In the genomic region with DNA sequence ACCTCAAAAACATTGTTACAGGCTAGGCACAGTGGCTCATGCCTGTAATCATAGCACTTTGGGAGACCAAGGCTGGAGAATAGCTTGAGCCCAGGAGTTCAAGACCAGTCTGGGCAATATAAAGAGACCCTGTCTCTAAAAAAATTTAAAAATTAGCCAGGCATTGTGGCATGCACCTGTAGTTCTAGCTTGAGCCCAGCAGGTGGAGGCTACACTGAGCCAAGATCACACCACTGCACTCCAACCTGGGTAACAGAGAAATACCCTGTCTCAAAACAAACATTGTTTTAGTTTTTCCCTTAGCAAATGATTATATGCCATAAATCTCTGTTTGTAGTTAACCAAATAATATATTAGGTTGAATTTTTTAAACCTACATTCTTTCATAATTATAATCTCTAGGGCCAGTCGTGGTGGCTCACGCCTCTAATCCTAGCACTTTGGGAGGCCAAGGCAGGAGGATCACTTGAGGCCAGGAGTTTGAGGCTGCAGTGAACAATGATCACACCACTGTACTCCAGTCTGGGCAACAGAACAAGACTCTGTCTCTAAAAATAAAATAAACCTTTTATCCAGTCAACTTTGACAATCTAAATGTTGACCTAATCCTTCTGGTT, we compare ENCODE assay signal across 8 cellular contexts. TPM values are rescaled to one million over a fixed set of nuclear protein-coding genes. Genes with fewer than 3 reads are reported as not detected.
DNase-seq lines count a peak whose midpoint lies in the region; ATAC-seq, FAIRE-seq and TF ChIP-seq lines count a peak whose summit lies in the region.

No MANE protein-coding gene starts in this region.

- in situ Hi-C loops in ACHN (cut with HindIII; ENCODE audit: low pct_ligation_motif_present, low pct_unique_long_range_greater_than_20kb, low sequenced_read_pairs) = no loop called here

- no peaks in the 10 kb centered on the region for H3K9me3 Mint-ChIP-seq in activated CD8-positive, alpha-beta T cell treated with anti-CD3 and anti-CD28 coated beads, Interleukin-2, amount 10 ng/mL, durations not matched to agents 7 days and 5 days (ENCODE audit: insufficient read depth)
- H3K9me3 Mint-ChIP-seq in glutamatergic neuron (ENCODE audit: unreplicated experiment) = no peaks in the 10 kb centered on the region

- TF ChIP-seq POLR2A in GM12892 (IDR thresholded peaks at IDR 0.05; ENCODE audit: low read depth, low read length) = no peak

- H3K36me3 Mint-ChIP-seq in activated CD8-positive, alpha-beta T cell treated with anti-CD3 and anti-CD28 coated beads, Interleukin-2, amount 10 ng/mL, durations not matched to agents 7 days and 5 days (ENCODE audit: low read depth) = no peaks in the 10 kb centered on the region
- H3K36me3 Mint-ChIP-seq in glutamatergic neuron (ENCODE audit: unreplicated experiment) = no peaks in the 10 kb centered on the region

- no peak overlapping the region for H3K4me3 Mint-ChIP-seq in activated CD8-positive, alpha-beta T cell treated with anti-CD3 and anti-CD28 coated beads, Interleukin-2, amount 10 ng/mL, durations not matched to agents 7 days and 5 days
- no peak overlapping the region for H3K4me3 Mint-ChIP-seq in glutamatergic neuron (ENCODE audit: unreplicated experiment)

- ATAC-seq in activated CD8-positive, alpha-beta T cell treated with anti-CD3 and anti-CD28 coated beads, Interleukin-2, amount 10 ng/mL, durations not matched to agents 7 days and 5 days = peak; percentile 69
- ATAC-seq in HG02588 (IDR thresholded peaks at IDR 0.05; ENCODE audit: unreplicated experiment) = no peak

- no peaks in the 10 kb centered on the region for H3K4me1 Mint-ChIP-seq in activated CD8-positive, alpha-beta T cell treated with anti-CD3 and anti-CD28 coated beads, Interleukin-2, amount 10 ng/mL, durations not matched to agents 7 days and 5 days (ENCODE audit: low read depth)
- H3K4me1 Mint-ChIP-seq in glutamatergic neuron (ENCODE audit: low read depth, unreplicated experiment) = no peaks in the 10 kb centered on the region

- DNase-seq in ACHN (peak; percentile 52), GM12892 (ENCODE audit: insufficient read length) (no peak), LoVo (ENCODE audit: low spot score) (peak; percentile 18), glutamatergic neuron (peak; percentile 40), SK-N-DZ (ENCODE audit: low spot score) (no peak)
- DNase-seq in activated CD8-positive, alpha-beta T cell treated with anti-CD3 and anti-CD28 coated beads, Interleukin-2, amount 10 ng/mL, durations not matched to agents 7 days and 5 days = peak; percentile 44
- peak; percentile 28 for DNase-seq in stimulated activated CD4-positive, alpha-beta T cell treated with anti-CD3 and anti-CD28 coated beads, Interleukin-4, amount 100 ng/mL, for 24 hours

- CTCF ChIA-PET in activated CD8-positive, alpha-beta T cell treated with anti-CD3 and anti-CD28 coated beads, Interleukin-2, amount 10 ng/mL, durations not matched to agents 7 days and 5 days (lab: Charles Lee) = interaction anchor here (0.7 to 4.6 kb wide), 11 partner anchors 9 to 689 kb away, joined by 3 to 26 read pairs (median 4); a partner anchor contains a TSS

- peaks cover 2% of the 10 kb centered on the region for H3K27me3 Mint-ChIP-seq in activated CD8-positive, alpha-beta T cell treated with anti-CD3 and anti-CD28 coated beads, Interleukin-2, amount 10 ng/mL, durations not matched to agents 7 days and 5 days (ENCODE audit: low read depth)
- H3K27me3 Mint-ChIP-seq in glutamatergic neuron (ENCODE audit: unreplicated experiment) = no peaks in the 10 kb centered on the region

- TF ChIP-seq CTCF in glutamatergic neuron (IDR thresholded peaks at IDR 0.05; ENCODE audit: partially characterized antibody, unreplicated experiment) = peak; percentile 88

- no peak overlapping the region for H3K27ac Mint-ChIP-seq in activated CD8-positive, alpha-beta T cell treated with anti-CD3 and anti-CD28 coated beads, Interleukin-2, amount 10 ng/mL, durations not matched to agents 7 days and 5 days
- no peak overlapping the region for H3K27ac Mint-ChIP-seq in glutamatergic neuron (ENCODE audit: unreplicated experiment)

- POLR2A ChIA-PET in activated CD8-positive, alpha-beta T cell treated with anti-CD3 and anti-CD28 coated beads, Interleukin-2, amount 10 ng/mL, durations not matched to agents 7 days and 5 days (lab: Charles Lee) = interaction anchor here (1.0 kb wide), 2 partner anchors 13 to 210 kb away, joined by 3 to 4 read pairs; a partner anchor contains a TSS

- peak; percentile 84 for FAIRE-seq in GM12892 (lab: Jason Lieb, UNC)

RNA-seq across cellular contexts. Expression of a gene that starts 13.3 kb away (rescaled TPM):
- 8.1 TPM for polyA plus RNA-seq in GM12892 (2012; ENCODE audit: missing spikeins)
- total RNA-seq in activated CD8-positive, alpha-beta T cell treated with anti-CD3 and anti-CD28 coated beads, Interleukin-2, amount 10 ng/mL, durations not matched to agents 7 days and 5 days = 10 to 100 TPM; 18.4 to 21.1 TPM
- 12.6 TPM for total RNA-seq in glutamatergic neuron (ENCODE audit: unreplicated experiment)
- polyA plus RNA-seq in SK-N-DZ (2014; cell fraction: cytosol; rRNA removed) = 18.3 TPM in 2 replicates
- 8.8 and 11.1 TPM in 2 replicates for polyA plus RNA-seq in SK-N-DZ (2014; cell fraction: nucleus; rRNA removed)

Comparison
In these comparisons a context has a peak if more than half of its experiments do, and no peak if none do; other contexts are left out.
1. DNase-seq: peak in ACHN (single experiment), LoVo (single experiment), activated CD8-positive, alpha-beta T cell treated with anti-CD3 and anti-CD28 coated beads, Interleukin-2, amount 10 ng/mL, durations not matched to agents 7 days and 5 days (single experiment), glutamatergic neuron (single experiment) and stimulated activated CD4-positive, alpha-beta T cell treated with anti-CD3 and anti-CD28 coated beads, Interleukin-4, amount 100 ng/mL, for 24 hours (single experiment); none in GM12892 (single experiment) and SK-N-DZ (single experiment).